Comparison of ENCODE assay signal across 15 cellular contexts in the genomic region with DNA sequence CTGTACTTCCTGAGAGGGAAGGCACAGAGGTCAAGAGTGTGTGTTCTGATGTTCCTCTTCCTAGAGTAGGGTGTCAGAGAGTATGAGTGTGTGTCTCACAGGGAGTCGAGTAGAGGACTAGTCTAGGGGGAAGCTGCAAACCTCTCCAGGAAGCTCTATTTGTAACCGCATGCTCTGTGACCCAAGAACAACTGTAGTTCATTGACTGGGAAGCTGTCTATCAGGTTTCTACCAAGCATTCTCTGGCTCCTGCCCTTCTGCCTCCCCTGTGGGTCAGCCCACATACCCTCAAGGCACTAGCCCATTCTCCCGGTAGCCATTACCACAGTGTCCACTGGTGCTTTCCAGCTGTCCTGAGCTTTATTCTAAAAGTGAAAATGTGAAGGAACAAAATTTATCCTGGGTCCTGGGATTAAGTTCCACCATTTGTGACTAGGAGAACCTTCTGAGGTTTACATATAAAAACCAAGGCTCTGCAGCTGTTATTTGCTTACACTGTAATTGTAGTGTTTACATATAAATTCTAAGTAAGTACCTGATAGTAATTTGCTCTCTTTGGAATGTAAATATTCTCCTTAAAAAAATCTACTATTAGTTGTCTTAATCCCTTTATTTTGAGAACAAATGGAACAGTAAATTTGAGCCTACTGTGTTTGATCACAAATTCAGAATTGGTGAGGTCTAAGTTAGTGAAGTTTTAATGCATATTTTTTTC. TPM values are rescaled to one million over a fixed set of nuclear protein-coding genes. Genes with fewer than 3 reads are reported as not detected.
A peak's percentile ranks its signal among the peaks of the same experiment; 100 is the strongest.
DNase-seq lines count a peak whose midpoint lies in the region; ATAC-seq, FAIRE-seq and TF ChIP-seq lines count a peak whose summit lies in the region.
"Had no signal": no experiment of that assay in that cellular context is flagged by ENCODE, and none has a peak within 500 bp of the region (broad histone marks: within the 10 kb centered on the region; RNA-seq: fewer than 3 reads in every experiment).

No MANE protein-coding gene starts in this region.

- WGBS in pancreas, 2 donors, result 40 to 41% methylated on average over 3 of the region's 3 CpGs

- H3K4me1 ChIP-seq in pancreas, result peaks cover 0 to 6% (median 6%) of the 10 kb centered on the region in 3 donors

- intact Hi-C loops in pancreas (cut with DNase I), result no loop called here

- H3K36me3 ChIP-seq in pancreas, result no peaks in the 10 kb centered on the region

- FAIRE-seq in pancreas (lab: Jason Lieb, UNC), result no peak
- FAIRE-seq: A204.1, GM12891 had no signal

- no peaks in the 10 kb centered on the region for H3K27me3 ChIP-seq in pancreas

- ATAC-seq in pancreas, result peak; percentile 64 to 69 (median 66)
- no peak for ATAC-seq in HG03025 (IDR thresholded peaks at IDR 0.05; ENCODE audit: low FRiP score, unreplicated experiment)
- no peak for ATAC-seq in HG03432 (IDR thresholded peaks at IDR 0.05; ENCODE audit: unreplicated experiment)
- ATAC-seq: activated naive CD4-positive, alpha-beta T cell treated with anti-CD3 and anti-CD28 coated beads, Interleukin-2, amount 50 U/mL, for 72 hours; Panc1 had no signal

- H3K27ac ChIP-seq in pancreas, result no peak overlapping the region

- TF ChIP-seq CTCF in pancreas (IDR thresholded peaks at IDR 0.05), result no peak

- H3K9me3 ChIP-seq in pancreas, result no peaks in the 10 kb centered on the region

- no peak overlapping the region for H3K4me3 ChIP-seq in pancreas

- DNase-seq in NCI-H1105 treated with DMSO at 0.1 percent for 48 hours (lab: John Stamatoyannopoulos, UW), result peak; percentile 88
- no peak for DNase-seq in NCI-H1105 (lab: John Stamatoyannopoulos, UW)
- peak in 2 of 3 experiments; percentile 56 to 89 for DNase-seq in NCI-H1417 (lab: John Stamatoyannopoulos, UW)
- DNase-seq in SHP77 treated with DMSO at 0.1 percent for 48 hours (lab: John Stamatoyannopoulos, UW), result peak; percentile 5
- no peak for DNase-seq in pancreas
- no peak for DNase-seq in NCI-H82 (lab: John Stamatoyannopoulos, UW)
- DNase-seq: caudate nucleus; head of caudate nucleus; stimulated activated CD8-positive, alpha-beta memory T cell treated with anti-CD3 and anti-CD28 coated beads, Interleukin-4, amount 100 ng/mL, for 48 hours had no signal

RNA-seq across cellular contexts. Expression of a gene that starts 40.7 kb away (rescaled TPM):
- 10 to 100 TPM in 1 of 6 donors, 1 to 10 TPM in 5; 6.9 to 11.2 (median 8.7) TPM for total RNA-seq in pancreas
- 1 to 10 TPM; 1.4 to 2.5 TPM for polyA plus RNA-seq in pancreas
- total RNA-seq: activated naive CD4-positive, alpha-beta T cell treated with anti-CD3 and anti-CD28 coated beads, Interleukin-2, amount 50 U/mL, for 72 hours had no signal

Comparison
In these comparisons a context has a peak if more than half of its experiments do, and no peak if none do; other contexts are left out.
1. DNase-seq: peak in NCI-H1105 treated with DMSO at 0.1 percent for 48 hours (single experiment), NCI-H1417 (2 of 3) and SHP77 treated with DMSO at 0.1 percent for 48 hours (single experiment); none in NCI-H1105 (single experiment), pancreas (0 of 6) and NCI-H82 (single experiment).
2. ATAC-seq: peak in pancreas (4 of 4); none in HG03025 (single experiment) and HG03432 (single experiment).